Comparison of ENCODE assay signal across 9 cellular contexts in the genomic region with DNA sequence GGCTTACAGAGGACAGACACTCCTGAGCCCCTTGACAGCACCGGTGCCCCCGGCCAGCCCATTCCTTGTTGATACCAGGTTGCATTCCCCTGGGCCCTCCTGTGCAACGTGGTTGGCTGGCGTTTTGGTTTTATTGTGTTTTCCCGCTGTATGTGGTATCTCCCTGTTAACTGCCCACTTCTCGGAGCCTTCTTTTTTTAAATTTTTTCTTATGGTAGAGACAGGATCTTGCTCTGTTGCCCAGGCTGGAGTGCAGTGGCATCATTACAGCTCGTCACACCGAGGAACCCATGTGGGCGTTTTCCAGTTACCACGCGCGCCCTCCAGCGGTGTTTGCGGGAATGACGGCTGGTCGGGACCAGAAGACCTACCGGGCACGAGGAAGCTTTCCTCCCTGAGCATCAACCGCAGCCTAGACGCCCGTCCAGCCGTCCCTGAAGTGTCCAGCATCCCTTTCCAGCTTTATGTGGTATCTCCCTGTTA. TPM values are rescaled to one million over a fixed set of nuclear protein-coding genes. Genes with fewer than 3 reads are reported as not detected.
A peak's percentile ranks its signal among the peaks of the same experiment; 100 is the strongest.
DNase-seq lines count a peak whose midpoint lies in the region; ATAC-seq, FAIRE-seq and TF ChIP-seq lines count a peak whose summit lies in the region.
"Had no signal": no experiment of that assay in that cellular context is flagged by ENCODE, and none has a peak within 500 bp of the region (broad histone marks: within the 10 kb centered on the region; RNA-seq: fewer than 3 reads in every experiment).

No MANE protein-coding gene starts in this region.

- no peak for TF ChIP-seq CTCF in glutamatergic neuron (IDR thresholded peaks at IDR 0.05; ENCODE audit: partially characterized antibody, unreplicated experiment)

- peaks cover 2% of the 10 kb centered on the region for H3K9me3 Mint-ChIP-seq in glutamatergic neuron (ENCODE audit: unreplicated experiment)

- no peaks in the 10 kb centered on the region for H3K4me1 ChIP-seq in small intestine (ENCODE audit: control insufficient read depth in 2 of 2, insufficient read depth in 1 of 2, low read depth in 1 of 2, low read length in 1 of 2)

- H3K27me3 Mint-ChIP-seq in glutamatergic neuron (ENCODE audit: unreplicated experiment) = peaks cover 1% of the 10 kb centered on the region

- H3K4me3 Mint-ChIP-seq in glutamatergic neuron (ENCODE audit: unreplicated experiment) = no peak overlapping the region

- no peak overlapping the region for H3K27ac Mint-ChIP-seq in glutamatergic neuron (ENCODE audit: unreplicated experiment)

- no peaks in the 10 kb centered on the region for H3K4me1 Mint-ChIP-seq in glutamatergic neuron (ENCODE audit: low read depth, unreplicated experiment)

- FAIRE-seq in small intestine (lab: Jason Lieb, UNC) = no peak

- peak; percentile 79 for DNase-seq in COLO668 (lab: John Stamatoyannopoulos, UW; ENCODE audit: unreplicated experiment)
- DNase-seq in SHP77 treated with DMSO at 0.1 percent for 48 hours (lab: John Stamatoyannopoulos, UW) = peak; percentile 80
- peak; percentile 69 for DNase-seq in activated T-helper 9 cell treated with anti-CD3 and anti-CD28 coated beads, Interleukin-2, amount 50 U/mL, for 16 hours (ENCODE audit: low read depth)
- peak; percentile 76 for DNase-seq in glutamatergic neuron
- peak; percentile 54 for DNase-seq in small intestine
- no peak for DNase-seq in DMS79 treated with DMSO at 0.1 percent for 48 hours (lab: John Stamatoyannopoulos, UW)

- ATAC-seq in HG03095 (IDR thresholded peaks at IDR 0.05; ENCODE audit: unreplicated experiment) (peak; percentile 57), HG02884 (IDR thresholded peaks at IDR 0.05; ENCODE audit: unreplicated experiment) (no peak)

- 29 to 41% (median 38%) methylated on average over 22 of the region's 22 CpGs for WGBS in small intestine, 3 donors

- H3K9me3 ChIP-seq in small intestine (ENCODE audit: control insufficient read depth, low read depth) = no peaks in the 10 kb centered on the region

- H3K36me3 ChIP-seq in small intestine (ENCODE audit: control insufficient read depth in 2 of 2, insufficient read depth in 2 of 2, low read length in 2 of 2) = no peaks in the 10 kb centered on the region

- H3K4me3 ChIP-seq in small intestine (ENCODE audit: low read depth in 1 of 2, low read length in 2 of 2) = no peak overlapping the region

- peaks cover 4% of the 10 kb centered on the region for H3K36me3 Mint-ChIP-seq in glutamatergic neuron (ENCODE audit: unreplicated experiment)

- H3K27me3 ChIP-seq in small intestine (ENCODE audit: control insufficient read depth in 2 of 2, insufficient read depth in 2 of 2, low read length in 2 of 2) = no peaks in the 10 kb centered on the region

- H3K27ac ChIP-seq in small intestine (ENCODE audit: low read depth in 1 of 2, low read length in 1 of 2) = no peak overlapping the region

RNA-seq across cellular contexts. Expression of a gene that starts 16.9 kb away (rescaled TPM):
- 34.5 TPM for total RNA-seq in glutamatergic neuron (ENCODE audit: unreplicated experiment)
- polyA plus RNA-seq in small intestine = 10 to 100 TPM; 29.4 to 84.5 (median 71.6) TPM

RNA-seq across cellular contexts. Expression of a gene that starts 55.7 kb away (rescaled TPM):
- total RNA-seq in glutamatergic neuron (ENCODE audit: unreplicated experiment) = 106 TPM
- not detected for polyA plus RNA-seq in small intestine
- total RNA-seq: T-helper 2 cell treated with Interferon-gamma antibody and Interleukin-4, amounts not matched to agents 100 ng/mL and 5 ng/mL, for 36 hours had no signal
